8 cellular contexts compared by ENCODE assay signal in the genomic region with DNA sequence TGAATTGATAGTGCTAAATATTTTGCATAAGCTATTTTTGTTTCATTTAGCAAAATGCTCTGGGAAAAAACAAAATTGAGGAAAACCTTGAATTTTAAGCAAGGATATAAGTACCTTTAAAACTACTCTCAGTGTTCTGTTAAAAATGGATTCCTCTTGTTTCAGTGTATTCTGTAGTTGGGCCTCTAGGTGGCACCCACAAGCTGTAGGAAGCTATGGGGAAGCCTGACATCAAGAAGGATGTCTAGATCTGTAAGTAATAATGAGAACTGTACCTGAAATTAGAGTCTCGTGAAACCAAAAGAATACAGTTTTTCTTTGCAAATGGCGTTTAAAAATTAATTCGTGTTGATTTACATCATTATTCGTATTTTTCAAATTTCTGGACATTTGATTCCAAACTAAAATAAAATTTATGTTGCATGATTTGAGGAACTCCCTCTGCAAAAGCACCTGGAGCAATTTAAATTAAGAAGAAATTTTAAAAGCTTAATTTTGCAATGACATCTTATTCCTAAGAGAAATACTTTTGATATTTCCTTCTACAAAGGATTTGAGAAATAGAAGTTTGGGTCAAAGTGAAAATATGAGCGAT. TPM values are rescaled to one million over a fixed set of nuclear protein-coding genes. Genes with fewer than 3 reads are reported as not detected.
A peak's percentile ranks its signal among the peaks of the same experiment; 100 is the strongest.
DNase-seq lines count a peak whose midpoint lies in the region; ATAC-seq, FAIRE-seq and TF ChIP-seq lines count a peak whose summit lies in the region.

No MANE protein-coding gene starts in this region.

- no peak overlapping the region for H3K27ac ChIP-seq in endothelial cell of umbilical vein (ENCODE audit: insufficient read depth, low read depth, low read length)
- H3K27ac ChIP-seq in testis = no peak overlapping the region

- intact Hi-C loops in activated CD8-positive, alpha-beta T cell treated with anti-CD3 and anti-CD28 coated beads for 36 hours (cut with micrococcal nuclease) = loop anchor here (5.0 kb wide), 1 partner anchor 674 kb away; no protein-coding TSS in a partner anchor
- intact Hi-C loops in endothelial cell of umbilical vein (cut with micrococcal nuclease) = loop anchor here (1.0 kb wide), 1 partner anchor 672 kb away; no protein-coding TSS in a partner anchor
- intact Hi-C loops in natural killer cell (cut with micrococcal nuclease) = no loop called here
- intact Hi-C loops in testis (cut with DNase I; ENCODE audit: low total_unique reads) = no loop called here

- BruUV-seq in endothelial cell of umbilical vein (replicated peaks; lab: Mats Ljungman, UMichigan) = no TSS peak

- no peak overlapping the region for H2AFZ ChIP-seq in endothelial cell of umbilical vein (ENCODE audit: low read depth, low read length)

- WGBS in testis, 2 donors = 21 to 22% methylated on average over 5 of the region's 5 CpGs

- H3K9me3 Mint-ChIP-seq in activated CD8-positive, alpha-beta T cell treated with anti-CD3 and anti-CD28 coated beads for 36 hours = no peaks in the 10 kb centered on the region
- no peaks in the 10 kb centered on the region for H3K9me3 Mint-ChIP-seq in natural killer cell

- H3K4me2 ChIP-seq in endothelial cell of umbilical vein (ENCODE audit: insufficient read depth, low read length) = no peak overlapping the region

- no peak for TF ChIP-seq POLR2A in endothelial cell of umbilical vein (IDR thresholded peaks at IDR 0.05; ENCODE audit: low read depth, low read length)
- TF ChIP-seq POLR2A in testis (IDR thresholded peaks at IDR 0.05) = no peak

- dilution Hi-C loops in endothelial cell of umbilical vein (cut with MboI; ENCODE audit: extremely low pct_ligation_motif_present, low sequenced_read_pairs) = no loop called here

- H3K27me3 Mint-ChIP-seq in activated CD8-positive, alpha-beta T cell treated with anti-CD3 and anti-CD28 coated beads for 36 hours = no peaks in the 10 kb centered on the region
- no peaks in the 10 kb centered on the region for H3K27me3 Mint-ChIP-seq in natural killer cell (ENCODE audit: low read depth in 2 of 2)

- no peak overlapping the region for H3K27ac Mint-ChIP-seq in activated CD8-positive, alpha-beta T cell treated with anti-CD3 and anti-CD28 coated beads for 36 hours
- H3K27ac Mint-ChIP-seq in natural killer cell = no peak overlapping the region

- POLR2A ChIA-PET in activated CD8-positive, alpha-beta T cell treated with anti-CD3 and anti-CD28 coated beads for 36 hours (lab: Charles Lee) = no interaction called here
- POLR2A ChIA-PET in endothelial cell of umbilical vein (lab: Charles Lee) = no interaction called here

- no peak overlapping the region for H3K4me3 Mint-ChIP-seq in activated CD8-positive, alpha-beta T cell treated with anti-CD3 and anti-CD28 coated beads for 36 hours
- no peak overlapping the region for H3K4me3 Mint-ChIP-seq in natural killer cell

- FAIRE-seq in endothelial cell of umbilical vein (lab: Jason Lieb, UNC) = peak; percentile 63

- no peaks in the 10 kb centered on the region for H3K36me3 Mint-ChIP-seq in activated CD8-positive, alpha-beta T cell treated with anti-CD3 and anti-CD28 coated beads for 36 hours (ENCODE audit: low read depth)
- H3K36me3 Mint-ChIP-seq in natural killer cell = no peaks in the 10 kb centered on the region

- peak; percentile 86 for TF ChIP-seq CTCF in activated CD8-positive, alpha-beta T cell treated with anti-CD3 and anti-CD28 coated beads for 36 hours (IDR thresholded peaks at IDR 0.05)
- TF ChIP-seq CTCF in endothelial cell of umbilical vein (IDR thresholded peaks at IDR 0.05; ENCODE audit: extremely low read depth in 1 of 2, insufficient read depth in 1 of 2, low read depth in 1 of 2, low read length in 2 of 2) (peak; percentile 54 to 67), natural killer cell (IDR thresholded peaks at IDR 0.05) (peak; percentile 81), testis (IDR thresholded peaks at IDR 0.05) (peak; percentile 44 to 65 (median 54))

- H3K9me1 ChIP-seq in endothelial cell of umbilical vein (replicated peaks; ENCODE audit: control insufficient read depth, extremely low read depth, insufficient read depth, low read length) = no peaks in the 10 kb centered on the region

- no peaks in the 10 kb centered on the region for H3K9me3 ChIP-seq in endothelial cell of umbilical vein (replicated peaks; ENCODE audit: control insufficient read depth, insufficient read depth, low read length)
- H3K9me3 ChIP-seq in testis = no peaks in the 10 kb centered on the region

- ATAC-seq in HG03175 (IDR thresholded peaks at IDR 0.05; ENCODE audit: unreplicated experiment) (peak; percentile 90), natural killer cell (peak; percentile 81 to 91 (median 85))
- ATAC-seq in activated CD8-positive, alpha-beta T cell treated with anti-CD3 and anti-CD28 coated beads for 36 hours = peak; percentile 97

- no peaks in the 10 kb centered on the region for H4K20me1 ChIP-seq in endothelial cell of umbilical vein (replicated peaks; ENCODE audit: control insufficient read depth, extremely low read depth, insufficient read depth, low read length)

- DNase-seq in COLO829 (ENCODE audit: low spot score) = peak; percentile 32
- peak; percentile 4 for DNase-seq in GM19238 (ENCODE audit: insufficient read length, low spot score)
- DNase-seq in NCI-H526 (lab: John Stamatoyannopoulos, UW) = peak; percentile 46 to 70
- DNase-seq in activated CD8-positive, alpha-beta T cell treated with anti-CD3 and anti-CD28 coated beads for 36 hours = peak; percentile 73
- peak; percentile 69 for DNase-seq in endothelial cell of umbilical vein (ENCODE audit: low read depth, low spot score)
- no peak for DNase-seq in natural killer cell
- DNase-seq in testis = peak; percentile 72

- H3K4me3 ChIP-seq in endothelial cell of umbilical vein (replicated peaks in 1 of 3; ENCODE audit: insufficient read depth in 1 of 3, low read depth in 1 of 3, low read length in 3 of 3) = no peak overlapping the region
- H3K4me3 ChIP-seq in testis = no peak overlapping the region

- peaks cover 3% of the 10 kb centered on the region for H3K4me1 Mint-ChIP-seq in activated CD8-positive, alpha-beta T cell treated with anti-CD3 and anti-CD28 coated beads for 36 hours (ENCODE audit: low read depth)
- H3K4me1 Mint-ChIP-seq in natural killer cell = no peaks in the 10 kb centered on the region

- CTCF ChIA-PET in activated CD8-positive, alpha-beta T cell treated with anti-CD3 and anti-CD28 coated beads for 36 hours (lab: Charles Lee) = interaction anchor here (0.7 to 1.5 kb wide), 16 partner anchors 9 to 822 kb away, joined by 3 to 9 read pairs (median 3); no protein-coding TSS in a partner anchor
- CTCF ChIA-PET in endothelial cell of umbilical vein (lab: Charles Lee) = interaction anchor here (1.0 to 1.9 kb wide), 4 partner anchors 527 to 1118 kb away, joined by 3 to 26 read pairs (median 6); no protein-coding TSS in a partner anchor

- no peaks in the 10 kb centered on the region for H3K79me2 ChIP-seq in endothelial cell of umbilical vein (ENCODE audit: control insufficient read depth, insufficient read depth, low read length)

- H3K36me3 ChIP-seq in endothelial cell of umbilical vein (ENCODE audit: control insufficient read depth in 2 of 2, extremely low read depth in 1 of 2, insufficient read depth in 2 of 2, low read length in 2 of 2) (no peaks in the 10 kb centered on the region), testis (ENCODE audit: low read depth, missing control alignments) (no peaks in the 10 kb centered on the region)

- H3K9ac ChIP-seq in endothelial cell of umbilical vein (replicated peaks; ENCODE audit: extremely low read depth, insufficient read depth, low read length) = no peak overlapping the region

- peaks cover 0 to 2% of the 10 kb centered on the region in 2 experiments for H3K27me3 ChIP-seq in endothelial cell of umbilical vein (ENCODE audit: control insufficient read depth in 2 of 2, insufficient read depth in 2 of 2, low read length in 2 of 2)
- H3K27me3 ChIP-seq in testis = no peaks in the 10 kb centered on the region

- no peaks in the 10 kb centered on the region for H3K4me1 ChIP-seq in endothelial cell of umbilical vein (ENCODE audit: control insufficient read depth, extremely low read depth, insufficient read depth, low read length)
- H3K4me1 ChIP-seq in testis = no peaks in the 10 kb centered on the region

TF ChIP-seq in endothelial cell of umbilical vein, 7 proteins besides CTCF, POLR2A, EP300 and RAD21:
- TF ChIP-seq, protein P1, sequence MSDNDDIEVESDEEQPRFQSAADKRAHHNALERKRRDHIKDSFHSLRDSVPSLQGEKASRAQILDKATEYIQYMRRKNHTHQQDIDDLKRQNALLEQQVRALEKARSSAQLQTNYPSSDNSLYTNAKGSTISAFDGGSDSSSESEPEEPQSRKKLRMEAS (IDR thresholded peaks at IDR 0.05; ENCODE audit: insufficient read depth, insufficient read length) = no peak
- no peak for TF ChIP-seq MYC (IDR thresholded peaks at IDR 0.05; ENCODE audit: low read depth, low read length)
- no peak for TF ChIP-seq JUN (IDR thresholded peaks at IDR 0.05; ENCODE audit: borderline replicate concordance, insufficient read depth, insufficient read length, low read depth)
- no peak for TF ChIP-seq POLR2AphosphoS5 (IDR thresholded peaks at IDR 0.05; ENCODE audit: insufficient read depth, low read depth, low read length)
- no peak for TF ChIP-seq EZH2 (IDR thresholded peaks at IDR 0.05; ENCODE audit: borderline replicate concordance, low read depth, low read length, severe bottlenecking)
- TF ChIP-seq FOS (IDR thresholded peaks at IDR 0.05; ENCODE audit: borderline replicate concordance, insufficient read depth, low read length) = no peak
- no peak for TF ChIP-seq GATA2 (IDR thresholded peaks at IDR 0.05; ENCODE audit: insufficient read depth, insufficient read length, low read depth, low read length)

RNA-seq across cellular contexts. Expression of a gene that starts 51.2 kb away (rescaled TPM):
- total RNA-seq in activated CD8-positive, alpha-beta T cell treated with anti-CD3 and anti-CD28 coated beads for 36 hours = under 1 TPM in 1 of 2 experiments, not detected in 1; 0.11 TPM
- not detected in 2 replicates for total RNA-seq in endothelial cell of umbilical vein
- not detected in 2 replicates for polyA plus RNA-seq in endothelial cell of umbilical vein
- not detected in 2 replicates for polyA plus RNA-seq in endothelial cell of umbilical vein (2011; cell fraction: cytosol; rRNA removed)
- polyA plus RNA-seq in endothelial cell of umbilical vein (2011; cell fraction: nucleus; rRNA removed) = not detected in 2 replicates
- polyA plus RNA-seq in endothelial cell of umbilical vein (2012) = not detected in 2 replicates
- polyA minus RNA-seq in endothelial cell of umbilical vein = not detected in 2 replicates
- not detected for polyA minus RNA-seq in endothelial cell of umbilical vein (2011; cell fraction: cytosol; rRNA and poly(A)+ RNA removed)
- polyA minus RNA-seq in endothelial cell of umbilical vein (2011; cell fraction: nucleus; rRNA and poly(A)+ RNA removed) = not detected in 2 replicates
- total RNA-seq in natural killer cell = not detected
- under 1 TPM; 0.62 to 0.71 TPM for total RNA-seq in testis
- polyA plus RNA-seq in testis (ENCODE audit: insufficient read depth, low read depth, low replicate concordance) = 1.4 TPM

Comparison
In these comparisons a context has a peak if more than half of its experiments do, and no peak if none do; other contexts are left out.
1. intact Hi-C loops: an anchor here in activated CD8-positive, alpha-beta T cell treated with anti-CD3 and anti-CD28 coated beads for 36 hours (5.0 kb wide) and endothelial cell of umbilical vein (1.0 kb wide); none called in natural killer cell and testis.